In genomic region chr17:61528171-61528570, GRCh38 we compare ENCODE assay signal across 8 cellular contexts.
"Had no signal": no experiment of that assay in that cellular context is flagged by ENCODE, and none has a peak within 500 bp of the region (broad histone marks: within the 10 kb centered on the region; RNA-seq: fewer than 3 reads in every experiment).

No MANE protein-coding gene starts in this region.

- ATAC-seq: GM12878 had no signal

- H3K4me3 ChIP-seq: GM12878 had no signal

- FAIRE-seq: G401.6, GM12878, GM12891, GM12892, GM18507, GM19239 had no signal

- DNase-seq: GDM1, GF-D8 had no signal
